In the genomic region with DNA sequence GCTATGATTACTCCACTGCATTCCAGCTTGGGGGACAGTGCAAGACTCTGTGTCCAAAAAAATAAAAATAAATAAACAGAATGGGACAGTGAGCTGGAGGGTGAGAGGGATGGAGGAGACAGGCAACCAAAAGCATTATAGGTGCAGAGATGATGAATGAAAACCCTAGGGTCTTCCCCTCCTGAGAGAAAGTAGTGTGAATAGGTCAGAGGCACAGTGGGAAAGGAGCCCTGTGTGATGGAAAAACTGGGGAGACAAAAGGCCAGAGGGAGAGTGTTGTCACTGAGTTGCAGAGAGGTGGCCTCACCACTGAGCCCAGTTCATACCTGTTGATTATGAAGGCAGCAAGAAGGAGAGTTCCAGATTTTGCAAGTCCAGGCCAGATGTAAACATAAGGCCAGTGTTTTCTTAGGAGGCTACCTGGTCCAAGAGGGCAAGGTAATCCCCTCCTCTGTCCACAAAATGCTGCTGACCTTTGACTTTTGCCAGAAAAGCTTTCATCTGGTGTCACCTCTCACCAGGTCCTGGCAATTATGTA, we compare ENCODE assay signal across 1 cellular context.
A peak's percentile ranks its signal among the peaks of the same experiment; 100 is the strongest.
TF ChIP-seq lines count a peak whose summit lies in the region.

No MANE protein-coding gene starts in this region.

TF ChIP-seq in HepG2, 621 proteins besides CTCF, POLR2A, EP300 and RAD21 (continued from another document and continues in another):
- TF ChIP-seq, protein P1, sequence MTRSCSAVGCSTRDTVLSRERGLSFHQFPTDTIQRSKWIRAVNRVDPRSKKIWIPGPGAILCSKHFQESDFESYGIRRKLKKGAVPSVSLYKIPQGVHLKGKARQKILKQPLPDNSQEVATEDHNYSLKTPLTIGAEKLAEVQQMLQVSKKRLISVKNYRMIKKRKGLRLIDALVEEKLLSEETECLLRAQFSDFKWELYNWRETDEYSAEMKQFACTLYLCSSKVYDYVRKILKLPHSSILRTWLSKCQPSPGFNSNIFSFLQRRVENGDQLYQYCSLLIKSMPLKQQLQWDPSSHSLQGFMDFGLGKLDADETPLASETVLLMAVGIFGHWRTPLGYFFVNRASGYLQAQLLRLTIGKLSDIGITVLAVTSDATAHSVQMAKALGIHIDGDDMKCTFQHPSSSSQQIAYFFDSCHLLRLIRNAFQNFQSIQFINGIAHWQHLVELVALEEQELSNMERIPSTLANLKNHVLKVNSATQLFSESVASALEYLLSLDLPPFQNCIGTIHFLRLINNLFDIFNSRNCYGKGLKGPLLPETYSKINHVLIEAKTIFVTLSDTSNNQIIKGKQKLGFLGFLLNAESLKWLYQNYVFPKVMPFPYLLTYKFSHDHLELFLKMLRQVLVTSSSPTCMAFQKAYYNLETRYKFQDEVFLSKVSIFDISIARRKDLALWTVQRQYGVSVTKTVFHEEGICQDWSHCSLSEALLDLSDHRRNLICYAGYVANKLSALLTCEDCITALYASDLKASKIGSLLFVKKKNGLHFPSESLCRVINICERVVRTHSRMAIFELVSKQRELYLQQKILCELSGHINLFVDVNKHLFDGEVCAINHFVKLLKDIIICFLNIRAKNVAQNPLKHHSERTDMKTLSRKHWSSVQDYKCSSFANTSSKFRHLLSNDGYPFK (CRISPR knock-in tag; IDR thresholded peaks at IDR 0.05; ENCODE audit: borderline replicate concordance), result no peak
- TF ChIP-seq ZSCAN21 (CRISPR knock-in tag; IDR thresholded peaks at IDR 0.05; ENCODE audit: borderline replicate concordance) (peak; percentile 61; the same call in 1 of the 2 replicates), MED1 (CRISPR knock-in tag; IDR thresholded peaks at IDR 0.05) (peak; percentile 65), FOSL1 (CRISPR knock-in tag; IDR thresholded peaks at IDR 0.05; ENCODE audit: borderline replicate concordance) (peak; percentile 26; the same call in 1 of the 2 replicates), ZNF20 (CRISPR knock-in tag; IDR thresholded peaks at IDR 0.05) (no peak), ZSCAN9 (CRISPR knock-in tag; IDR thresholded peaks at IDR 0.05; ENCODE audit: borderline replicate concordance) (0 out of 2 replicates have a peak, but pooled peaks have one; percentile 39), ZFP90 (CRISPR knock-in tag; IDR thresholded peaks at IDR 0.05; ENCODE audit: borderline replicate concordance) (no peak), ZNF766 (CRISPR knock-in tag; IDR thresholded peaks at IDR 0.05; ENCODE audit: borderline replicate concordance) (no peak), ZNF180 (CRISPR knock-in tag; IDR thresholded peaks at IDR 0.05; ENCODE audit: borderline replicate concordance, low read depth) (no peak), MAFG (CRISPR knock-in tag; IDR thresholded peaks at IDR 0.05) (no peak), BORCS8-MEF2B (CRISPR knock-in tag; IDR thresholded peaks at IDR 0.05) (no peak), RAD51 (IDR thresholded peaks at IDR 0.05; ENCODE audit: borderline replicate concordance) (no peak), NR2F1 (CRISPR knock-in tag; IDR thresholded peaks at IDR 0.05) (peak; percentile 88 to 97), DR1 (CRISPR knock-in tag; IDR thresholded peaks at IDR 0.05) (no peak), FOXJ3 (CRISPR knock-in tag; IDR thresholded peaks at IDR 0.05; ENCODE audit: borderline replicate concordance) (peak; percentile 92), ZNF670 (CRISPR knock-in tag; IDR thresholded peaks at IDR 0.05; ENCODE audit: borderline replicate concordance) (no peak), JDP2 (CRISPR knock-in tag; IDR thresholded peaks at IDR 0.05; ENCODE audit: borderline replicate concordance) (no peak), MATR3 (CRISPR knock-in tag; IDR thresholded peaks at IDR 0.05) (no peak), ZNF350 (CRISPR knock-in tag; IDR thresholded peaks at IDR 0.05; ENCODE audit: borderline replicate concordance, low read depth) (peak; percentile 63; the same call in 1 of the 2 replicates), ZNF605 (CRISPR knock-in tag; IDR thresholded peaks at IDR 0.05) (0 out of 2 replicates have a peak, but pooled peaks have one; percentile 61), NFIC (IDR thresholded peaks at IDR 0.05; ENCODE audit: low read length) (peak; percentile 94), ADNP (CRISPR knock-in tag; IDR thresholded peaks at IDR 0.05) (no peak; the same call in 1 of the 2 replicates), KDM5B (CRISPR knock-in tag; IDR thresholded peaks at IDR 0.05; ENCODE audit: borderline replicate concordance) (no peak), ZNF12 (CRISPR knock-in tag; IDR thresholded peaks at IDR 0.05) (no peak), SYNCRIP (IDR thresholded peaks at IDR 0.05; ENCODE audit: insufficient read depth, low read depth, low read length) (no peak), CHD4 (IDR thresholded peaks at IDR 0.05; ENCODE audit: borderline replicate concordance, low read length) (no peak), FOXK1 (CRISPR knock-in tag; IDR thresholded peaks at IDR 0.05; ENCODE audit: borderline replicate concordance, low read depth) (peak; percentile 85; the same call in 1 of the 2 replicates), HNRNPL (IDR thresholded peaks at IDR 0.05; ENCODE audit: low read depth, low read length) (no peak), DNMT3B (CRISPR knock-in tag; conservative IDR thresholded peaks at IDR 0.05) (no peak), NR2C2 (CRISPR knock-in tag; IDR thresholded peaks at IDR 0.05; ENCODE audit: borderline replicate concordance) (peak; percentile 85), POGZ (CRISPR knock-in tag; IDR thresholded peaks at IDR 0.05) (peak; percentile 70; the same call in 1 of the 2 replicates), PHF21A (CRISPR knock-in tag; IDR thresholded peaks at IDR 0.05) (peak; percentile 75; the same call in 1 of the 2 replicates), ETV5 (CRISPR knock-in tag; IDR thresholded peaks at IDR 0.05; ENCODE audit: borderline replicate concordance) (peak; percentile 72), SMAD1 (CRISPR knock-in tag; IDR thresholded peaks at IDR 0.05; ENCODE audit: borderline replicate concordance, low read depth) (no peak), ZNF775 (CRISPR knock-in tag; IDR thresholded peaks at IDR 0.05; ENCODE audit: borderline replicate concordance) (no peak), ZNF232 (CRISPR knock-in tag; IDR thresholded peaks at IDR 0.05; ENCODE audit: borderline replicate concordance) (no peak), ZNF781 (CRISPR knock-in tag; IDR thresholded peaks at IDR 0.05; ENCODE audit: borderline replicate concordance, not compliant biosample characterization) (no peak), ZBTB1 (CRISPR knock-in tag; IDR thresholded peaks at IDR 0.05; ENCODE audit: borderline replicate concordance) (no peak)
- TF ChIP-seq, protein P2, sequence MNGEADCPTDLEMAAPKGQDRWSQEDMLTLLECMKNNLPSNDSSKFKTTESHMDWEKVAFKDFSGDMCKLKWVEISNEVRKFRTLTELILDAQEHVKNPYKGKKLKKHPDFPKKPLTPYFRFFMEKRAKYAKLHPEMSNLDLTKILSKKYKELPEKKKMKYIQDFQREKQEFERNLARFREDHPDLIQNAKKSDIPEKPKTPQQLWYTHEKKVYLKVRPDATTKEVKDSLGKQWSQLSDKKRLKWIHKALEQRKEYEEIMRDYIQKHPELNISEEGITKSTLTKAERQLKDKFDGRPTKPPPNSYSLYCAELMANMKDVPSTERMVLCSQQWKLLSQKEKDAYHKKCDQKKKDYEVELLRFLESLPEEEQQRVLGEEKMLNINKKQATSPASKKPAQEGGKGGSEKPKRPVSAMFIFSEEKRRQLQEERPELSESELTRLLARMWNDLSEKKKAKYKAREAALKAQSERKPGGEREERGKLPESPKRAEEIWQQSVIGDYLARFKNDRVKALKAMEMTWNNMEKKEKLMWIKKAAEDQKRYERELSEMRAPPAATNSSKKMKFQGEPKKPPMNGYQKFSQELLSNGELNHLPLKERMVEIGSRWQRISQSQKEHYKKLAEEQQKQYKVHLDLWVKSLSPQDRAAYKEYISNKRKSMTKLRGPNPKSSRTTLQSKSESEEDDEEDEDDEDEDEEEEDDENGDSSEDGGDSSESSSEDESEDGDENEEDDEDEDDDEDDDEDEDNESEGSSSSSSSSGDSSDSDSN (CRISPR knock-in tag; IDR thresholded peaks at IDR 0.05), result peak; percentile 53; the same call in 1 of the 2 replicates
- TF ChIP-seq, protein P3, sequence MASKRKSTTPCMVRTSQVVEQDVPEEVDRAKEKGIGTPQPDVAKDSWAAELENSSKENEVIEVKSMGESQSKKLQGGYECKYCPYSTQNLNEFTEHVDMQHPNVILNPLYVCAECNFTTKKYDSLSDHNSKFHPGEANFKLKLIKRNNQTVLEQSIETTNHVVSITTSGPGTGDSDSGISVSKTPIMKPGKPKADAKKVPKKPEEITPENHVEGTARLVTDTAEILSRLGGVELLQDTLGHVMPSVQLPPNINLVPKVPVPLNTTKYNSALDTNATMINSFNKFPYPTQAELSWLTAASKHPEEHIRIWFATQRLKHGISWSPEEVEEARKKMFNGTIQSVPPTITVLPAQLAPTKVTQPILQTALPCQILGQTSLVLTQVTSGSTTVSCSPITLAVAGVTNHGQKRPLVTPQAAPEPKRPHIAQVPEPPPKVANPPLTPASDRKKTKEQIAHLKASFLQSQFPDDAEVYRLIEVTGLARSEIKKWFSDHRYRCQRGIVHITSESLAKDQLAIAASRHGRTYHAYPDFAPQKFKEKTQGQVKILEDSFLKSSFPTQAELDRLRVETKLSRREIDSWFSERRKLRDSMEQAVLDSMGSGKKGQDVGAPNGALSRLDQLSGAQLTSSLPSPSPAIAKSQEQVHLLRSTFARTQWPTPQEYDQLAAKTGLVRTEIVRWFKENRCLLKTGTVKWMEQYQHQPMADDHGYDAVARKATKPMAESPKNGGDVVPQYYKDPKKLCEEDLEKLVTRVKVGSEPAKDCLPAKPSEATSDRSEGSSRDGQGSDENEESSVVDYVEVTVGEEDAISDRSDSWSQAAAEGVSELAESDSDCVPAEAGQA (IDR thresholded peaks at IDR 0.05; ENCODE audit: low read depth), result no peak
- TF ChIP-seq, protein P3 (CRISPR knock-in tag; IDR thresholded peaks at IDR 0.05; ENCODE audit: borderline replicate concordance), result no peak
- TF ChIP-seq, protein P4, sequence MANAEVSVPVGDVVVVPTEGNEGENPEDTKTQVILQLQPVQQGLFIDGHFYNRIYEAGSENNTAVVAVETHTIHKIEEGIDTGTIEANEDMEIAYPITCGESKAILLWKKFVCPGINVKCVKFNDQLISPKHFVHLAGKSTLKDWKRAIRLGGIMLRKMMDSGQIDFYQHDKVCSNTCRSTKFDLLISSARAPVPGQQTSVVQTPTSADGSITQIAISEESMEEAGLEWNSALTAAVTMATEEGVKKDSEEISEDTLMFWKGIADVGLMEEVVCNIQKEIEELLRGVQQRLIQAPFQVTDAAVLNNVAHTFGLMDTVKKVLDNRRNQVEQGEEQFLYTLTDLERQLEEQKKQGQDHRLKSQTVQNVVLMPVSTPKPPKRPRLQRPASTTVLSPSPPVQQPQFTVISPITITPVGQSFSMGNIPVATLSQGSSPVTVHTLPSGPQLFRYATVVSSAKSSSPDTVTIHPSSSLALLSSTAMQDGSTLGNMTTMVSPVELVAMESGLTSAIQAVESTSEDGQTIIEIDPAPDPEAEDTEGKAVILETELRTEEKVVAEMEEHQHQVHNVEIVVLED (CRISPR knock-in tag; IDR thresholded peaks at IDR 0.05; ENCODE audit: borderline replicate concordance), result no peak
- TF ChIP-seq, protein P5, sequence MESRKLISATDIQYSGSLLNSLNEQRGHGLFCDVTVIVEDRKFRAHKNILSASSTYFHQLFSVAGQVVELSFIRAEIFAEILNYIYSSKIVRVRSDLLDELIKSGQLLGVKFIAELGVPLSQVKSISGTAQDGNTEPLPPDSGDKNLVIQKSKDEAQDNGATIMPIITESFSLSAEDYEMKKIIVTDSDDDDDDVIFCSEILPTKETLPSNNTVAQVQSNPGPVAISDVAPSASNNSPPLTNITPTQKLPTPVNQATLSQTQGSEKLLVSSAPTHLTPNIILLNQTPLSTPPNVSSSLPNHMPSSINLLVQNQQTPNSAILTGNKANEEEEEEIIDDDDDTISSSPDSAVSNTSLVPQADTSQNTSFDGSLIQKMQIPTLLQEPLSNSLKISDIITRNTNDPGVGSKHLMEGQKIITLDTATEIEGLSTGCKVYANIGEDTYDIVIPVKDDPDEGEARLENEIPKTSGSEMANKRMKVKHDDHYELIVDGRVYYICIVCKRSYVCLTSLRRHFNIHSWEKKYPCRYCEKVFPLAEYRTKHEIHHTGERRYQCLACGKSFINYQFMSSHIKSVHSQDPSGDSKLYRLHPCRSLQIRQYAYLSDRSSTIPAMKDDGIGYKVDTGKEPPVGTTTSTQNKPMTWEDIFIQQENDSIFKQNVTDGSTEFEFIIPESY (CRISPR knock-in tag; IDR thresholded peaks at IDR 0.05), result no peak
- TF ChIP-seq, protein P6, sequence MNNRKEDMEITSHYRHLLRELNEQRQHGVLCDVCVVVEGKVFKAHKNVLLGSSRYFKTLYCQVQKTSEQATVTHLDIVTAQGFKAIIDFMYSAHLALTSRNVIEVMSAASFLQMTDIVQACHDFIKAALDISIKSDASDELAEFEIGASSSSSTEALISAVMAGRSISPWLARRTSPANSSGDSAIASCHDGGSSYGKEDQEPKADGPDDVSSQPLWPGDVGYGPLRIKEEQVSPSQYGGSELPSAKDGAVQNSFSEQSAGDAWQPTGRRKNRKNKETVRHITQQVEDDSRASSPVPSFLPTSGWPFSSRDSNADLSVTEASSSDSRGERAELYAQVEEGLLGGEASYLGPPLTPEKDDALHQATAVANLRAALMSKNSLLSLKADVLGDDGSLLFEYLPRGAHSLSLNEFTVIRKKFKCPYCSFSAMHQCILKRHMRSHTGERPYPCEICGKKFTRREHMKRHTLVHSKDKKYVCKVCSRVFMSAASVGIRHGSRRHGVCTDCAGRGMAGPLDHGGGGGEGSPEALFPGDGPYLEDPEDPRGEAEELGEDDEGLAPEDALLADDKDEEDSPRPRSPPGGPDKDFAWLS (CRISPR knock-in tag; IDR thresholded peaks at IDR 0.05; ENCODE audit: borderline replicate concordance), result no peak
- TF ChIP-seq, protein P7, sequence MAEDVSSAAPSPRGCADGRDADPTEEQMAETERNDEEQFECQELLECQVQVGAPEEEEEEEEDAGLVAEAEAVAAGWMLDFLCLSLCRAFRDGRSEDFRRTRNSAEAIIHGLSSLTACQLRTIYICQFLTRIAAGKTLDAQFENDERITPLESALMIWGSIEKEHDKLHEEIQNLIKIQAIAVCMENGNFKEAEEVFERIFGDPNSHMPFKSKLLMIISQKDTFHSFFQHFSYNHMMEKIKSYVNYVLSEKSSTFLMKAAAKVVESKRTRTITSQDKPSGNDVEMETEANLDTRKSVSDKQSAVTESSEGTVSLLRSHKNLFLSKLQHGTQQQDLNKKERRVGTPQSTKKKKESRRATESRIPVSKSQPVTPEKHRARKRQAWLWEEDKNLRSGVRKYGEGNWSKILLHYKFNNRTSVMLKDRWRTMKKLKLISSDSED (CRISPR knock-in tag; IDR thresholded peaks at IDR 0.05), result no peak
